In the genomic region with DNA sequence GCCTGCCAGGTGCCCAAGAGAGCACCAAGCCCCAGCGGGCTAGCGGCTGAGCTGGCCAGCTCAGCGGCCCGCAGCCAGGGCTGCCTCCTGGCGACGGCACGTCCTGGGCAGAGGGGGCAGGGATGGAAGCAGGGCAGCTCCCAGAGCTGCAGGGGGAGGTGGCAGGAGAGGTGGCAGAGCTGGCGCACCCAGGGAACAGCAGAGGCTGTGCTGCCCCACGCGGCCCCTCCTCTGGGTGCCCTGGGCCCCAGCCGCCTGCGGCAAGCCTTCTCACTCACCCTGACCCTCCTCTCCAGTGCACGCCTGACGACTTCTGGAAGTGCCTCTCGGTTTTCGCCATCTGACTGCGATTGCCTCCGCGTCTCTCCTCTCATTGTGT, we compare ENCODE assay signal across 1 cellular context.
TF ChIP-seq lines count a peak whose summit lies in the region.

No MANE protein-coding gene starts in this region.

TF ChIP-seq in K562, 482 proteins besides CTCF, POLR2A, EP300 and RAD21:
- TF ChIP-seq POLR2G (IDR thresholded peaks at IDR 0.05; ENCODE audit: low read depth, low read length): peak; percentile 65
- peak; percentile 27; the same call in 1 of the 2 replicates for TF ChIP-seq RBFOX2 (IDR thresholded peaks at IDR 0.05; ENCODE audit: low read depth, low read length)
- no peak for TF ChIP-seq ZNF24 (IDR thresholded peaks at IDR 0.05)
- peak; percentile 22 for TF ChIP-seq PCBP1 (IDR thresholded peaks at IDR 0.05; ENCODE audit: low read depth, low read length, poor library complexity, severe bottlenecking)
TF ChIP-seq in K562: peak in this region for 3.
